Comparison of ENCODE assay signal across 8 cellular contexts in the genomic region with DNA sequence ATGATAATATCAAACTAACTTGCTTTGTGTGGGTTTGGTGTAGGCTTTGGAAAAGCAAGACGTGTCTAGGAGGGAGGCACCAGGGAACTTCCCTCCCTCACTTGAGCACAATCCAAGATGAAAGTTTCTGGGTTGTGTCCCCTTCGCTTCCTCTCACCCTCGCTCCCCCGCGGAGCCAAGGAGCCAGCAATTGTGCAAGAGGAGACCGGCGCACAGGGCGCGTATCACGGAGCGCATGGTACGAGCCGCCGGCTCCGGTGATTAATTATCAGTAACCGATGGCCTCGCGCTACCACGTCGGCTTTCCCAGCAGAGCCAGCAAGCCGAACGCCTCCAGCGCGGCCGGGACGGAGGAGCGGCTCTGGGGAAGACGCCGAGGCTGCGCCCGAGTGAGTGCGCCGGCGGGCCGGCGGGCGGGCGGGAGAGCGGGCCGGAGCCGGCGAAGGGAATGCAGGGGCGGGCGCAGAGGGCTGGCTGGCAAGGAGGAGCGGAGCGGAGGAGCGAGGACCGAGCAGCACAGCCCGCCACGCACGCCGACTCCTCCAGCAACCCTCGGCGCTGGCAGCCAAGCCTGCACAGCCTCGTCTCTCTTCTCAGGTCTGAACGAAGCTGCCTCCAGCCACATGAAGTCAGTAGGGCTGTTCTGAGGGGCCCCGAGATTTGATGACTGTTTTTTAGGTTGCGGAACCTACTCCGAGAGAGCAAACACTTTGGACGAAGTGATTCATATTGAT.
DNase-seq lines count a peak whose midpoint lies in the region; ATAC-seq and TF ChIP-seq lines count a peak whose summit lies in the region.

No MANE protein-coding gene starts in this region.

- H3K9me3 ChIP-seq in ES-I3 (ENCODE audit: control insufficient read depth, insufficient read depth, low read length) (no peaks in the 10 kb centered on the region), ascending aorta (no peaks in the 10 kb centered on the region), right cardiac atrium (ENCODE audit: control insufficient read depth, low read length) (no peaks in the 10 kb centered on the region)

- H3K4me3 ChIP-seq in ascending aorta: peak overlapping the region; percentile 69 to 76
- H3K4me3 ChIP-seq in right cardiac atrium (ENCODE audit: low read length): peak overlapping the region; percentile 85

- H3K27me3 ChIP-seq in ascending aorta (no peaks in the 10 kb centered on the region), right cardiac atrium (ENCODE audit: control insufficient read depth, insufficient read depth) (no peaks in the 10 kb centered on the region)

- H3K36me3 ChIP-seq in ES-I3 (ENCODE audit: insufficient read depth, low read length): no peaks in the 10 kb centered on the region
- no peaks in the 10 kb centered on the region for H3K36me3 ChIP-seq in ascending aorta

- intact Hi-C loops in ascending aorta (cut with DNase I) (loop anchor here (1.0 to 5.0 kb wide), 4 partner anchors 22 to 260 kb away; a partner anchor contains a TSS), right cardiac atrium (cut with DNase I) (no loop called here), posterior vena cava (cut with DNase I) (loop anchor here in 1 of 2 donors (10.0 kb wide), 1 partner anchor 148 kb away; a partner anchor contains a TSS)

- H3K27ac ChIP-seq in ascending aorta (peak overlapping the region; percentile 92 to 95), right cardiac atrium (ENCODE audit: low read length) (peak overlapping the region; percentile 78)

- peak; percentile 93 to 94 for ATAC-seq in right cardiac atrium
- ATAC-seq in HG02981 (IDR thresholded peaks at IDR 0.05; ENCODE audit: unreplicated experiment): no peak

- WGBS in right cardiac atrium: under 1% methylated on average over 60 of the region's 60 CpGs

- DNase-seq in NCI-H1048 (lab: John Stamatoyannopoulos, UW) (peak; percentile 28), ascending aorta (ENCODE audit: low spot score in 2 of 2) (peak in 1 of 2 donors; percentile 91), right cardiac atrium (peak; percentile 88 to 93 (median 89)), posterior vena cava (ENCODE audit: low spot score) (peak; percentile 96), NAMALWA (ENCODE audit: low spot score) (no peak), GM19238 (ENCODE audit: insufficient read length, low spot score) (no peak)

- H3K9ac ChIP-seq in ES-I3 (ENCODE audit: low read depth, low read length): peak overlapping the region; percentile 89

- H3K4me1 ChIP-seq in ES-I3 (ENCODE audit: insufficient read depth, low read length) (peaks cover 27% of the 10 kb centered on the region), ascending aorta (peaks cover 0 to 2% of the 10 kb centered on the region in 2 donors), right cardiac atrium (ENCODE audit: control insufficient read depth, insufficient read depth, low read length) (no peaks in the 10 kb centered on the region)

- TF ChIP-seq CTCF in ascending aorta (IDR thresholded peaks at IDR 0.05): no peak

Comparison
In these comparisons a context has a peak if more than half of its experiments do, and no peak if none do; other contexts are left out.
1. DNase-seq: peak in NCI-H1048 (single experiment), right cardiac atrium (3 of 3) and posterior vena cava (single experiment); none in NAMALWA (single experiment) and GM19238 (single experiment).